17 cellular contexts compared by ENCODE assay signal in the genomic region with DNA sequence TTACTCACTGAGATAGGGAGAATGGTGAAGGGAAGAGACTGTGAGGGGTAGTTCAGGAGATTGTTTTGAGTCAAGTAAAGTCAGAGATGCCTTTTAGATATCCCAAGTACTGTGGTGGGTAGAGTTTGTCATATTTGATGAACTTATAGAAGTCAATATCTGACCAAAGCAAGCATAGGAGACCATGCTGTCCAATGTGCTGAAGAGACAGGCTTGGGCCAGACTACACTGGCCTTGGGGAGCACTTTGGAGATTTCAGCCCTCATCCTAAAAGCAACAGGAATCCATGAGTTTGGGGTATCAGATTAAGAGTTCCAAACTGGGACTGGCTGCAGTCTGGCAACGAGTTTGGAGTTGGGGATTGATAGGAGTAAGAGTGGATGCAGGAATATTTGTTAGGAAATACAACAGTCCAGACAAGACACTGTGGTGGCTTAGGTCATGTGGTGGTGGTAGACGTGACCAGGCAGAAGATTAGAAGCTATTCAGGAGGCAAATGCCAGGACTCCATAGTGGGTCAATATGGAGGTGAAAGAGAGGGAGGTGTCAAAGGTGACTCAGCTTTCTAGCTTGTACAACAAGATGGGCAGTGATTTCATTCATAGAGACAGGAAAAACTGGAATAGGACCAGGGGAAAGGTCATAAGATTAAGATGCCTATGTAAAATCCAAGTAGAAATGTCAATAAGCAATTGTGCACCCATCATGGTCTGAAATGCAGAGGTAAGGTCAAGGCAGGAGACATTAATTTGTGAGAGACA.
A peak's percentile ranks its signal among the peaks of the same experiment; 100 is the strongest.
DNase-seq lines count a peak whose midpoint lies in the region; ATAC-seq, FAIRE-seq and TF ChIP-seq lines count a peak whose summit lies in the region.
"Had no signal": no experiment of that assay in that cellular context is flagged by ENCODE, and none has a peak within 500 bp of the region (broad histone marks: within the 10 kb centered on the region; RNA-seq: fewer than 3 reads in every experiment).

No MANE protein-coding gene starts in this region.

- no peak overlapping the region for H3K4me3 Mint-ChIP-seq in effector memory CD8-positive, alpha-beta T cell
- H3K4me3 Mint-ChIP-seq: B cell; CD8-positive, alpha-beta T cell had no signal

- DNase-seq in DMS53 (lab: John Stamatoyannopoulos, UW) (peak; percentile 59), DMS53 treated with DMSO at 0.1 percent for 48 hours (lab: John Stamatoyannopoulos, UW; ENCODE audit: unreplicated experiment) (no peak), GM12878 (ENCODE audit: low read depth, low spot score) (no peak), GM03348 (ENCODE audit: low spot score) (no peak), coronary artery (ENCODE audit: low spot score) (no peak)
- no peak for DNase-seq in effector memory CD8-positive, alpha-beta T cell
- DNase-seq: Calu3; CD8-positive, alpha-beta T cell; HCEC 1CT had no signal

- TF ChIP-seq CTCF in GM12878 (IDR thresholded peaks at IDR 0.05 in 2 of 3, conservative IDR thresholded peaks at IDR 0.05 in 1 of 3; ENCODE audit: control insufficient read depth in 2 of 3, extremely low read depth in 1 of 3, insufficient read depth in 1 of 3, low read depth in 3 of 3, low read length in 3 of 3) (no peak), coronary artery (IDR thresholded peaks at IDR 0.05) (no peak)

- CTCF ChIA-PET in GM12878 (lab: Yijun Ruan, JAX), result no interaction called here

- WGBS in GM12878 (ENCODE audit: insufficient coverage, insufficient replicate concordance, low lambda C conversion rate, missing lambda C conversion rate), result 3% methylated on average over 2 of the region's 2 CpGs

- no TSS peak for BruUV-seq in GM12878 (replicated peaks; lab: Mats Ljungman, UMichigan)

- no peak for TF ChIP-seq POLR2A in GM12878 (IDR thresholded peaks at IDR 0.05; ENCODE audit: low read depth, low read length)

- TF ChIP-seq RAD21 in Ishikawa (IDR thresholded peaks at IDR 0.05; ENCODE audit: low read depth) (no peak), GM12878 (IDR thresholded peaks at IDR 0.05; ENCODE audit: insufficient read depth, low read depth, low read length) (no peak)

- no peak overlapping the region for H3K27ac Mint-ChIP-seq in effector memory CD8-positive, alpha-beta T cell
- H3K27ac Mint-ChIP-seq: B cell; CD8-positive, alpha-beta T cell had no signal

- no peaks in the 10 kb centered on the region for H4K20me1 ChIP-seq in GM12878 (ENCODE audit: control insufficient read depth, insufficient read depth)
- H4K20me1 ChIP-seq: BLaER1 treated with 17β-estradiol and CSF1 and Interleukin-3, amounts not matched to agents 10 nM and 100 nM had no signal

- ATAC-seq in GM12878, result no peak
- peak; percentile 88 for ATAC-seq in esophagus mucosa
- no peak for ATAC-seq in effector memory CD8-positive, alpha-beta T cell (replicated peaks)
- ATAC-seq: CD8-positive, alpha-beta T cell; HepG2 had no signal

- in situ Hi-C loops in GM12878 (cut with MboI), result no loop called here

- H3K9me3 Mint-ChIP-seq in effector memory CD8-positive, alpha-beta T cell, result no peaks in the 10 kb centered on the region
- H3K9me3 Mint-ChIP-seq: CD8-positive, alpha-beta T cell had no signal

- RAD21 ChIA-PET in GM12878 (lab: Charles Lee; ENCODE audit: unreplicated experiment), result no interaction called here

- no peaks in the 10 kb centered on the region for H3K27me3 ChIP-seq in GM12878 (replicated peaks in 1 of 2; ENCODE audit: control insufficient read depth in 2 of 2, insufficient read depth in 2 of 2, low read length in 1 of 2)

- no peak overlapping the region for H2AFZ ChIP-seq in GM12878 (ENCODE audit: control insufficient read depth, low read depth, low read length)

- TF ChIP-seq EP300 in Ishikawa (IDR thresholded peaks at IDR 0.05; ENCODE audit: borderline replicate concordance) (no peak), GM12878 (IDR thresholded peaks at IDR 0.05; ENCODE audit: borderline replicate concordance in 1 of 2, control insufficient read depth in 1 of 2, low read depth in 2 of 2, low read length in 2 of 2) (no peak)

- no peak for FAIRE-seq in GM12878 (lab: Jason Lieb, UNC)
- FAIRE-seq: G401.6, HepG2 had no signal

- H3K4me1 Mint-ChIP-seq in effector memory CD8-positive, alpha-beta T cell (ENCODE audit: low read depth in 2 of 2), result no peaks in the 10 kb centered on the region
- H3K4me1 Mint-ChIP-seq: B cell had no signal

- H3K27me3 Mint-ChIP-seq in effector memory CD8-positive, alpha-beta T cell, result no peaks in the 10 kb centered on the region
- H3K27me3 Mint-ChIP-seq: B cell had no signal

- no peaks in the 10 kb centered on the region for H3K9me3 ChIP-seq in GM12878 (replicated peaks; ENCODE audit: control insufficient read depth, insufficient read depth, low read length)

- H3K4me3 ChIP-seq in GM12878, result no peak overlapping the region
- H3K4me3 ChIP-seq in coronary artery, result no peak overlapping the region
- H3K4me3 ChIP-seq: BLaER1 treated with 17β-estradiol and CSF1 and Interleukin-3, amounts not matched to agents 10 nM and 100 nM had no signal

- intact Hi-C loops in GM12878 (cut with micrococcal nuclease; ENCODE audit: unreplicated experiment), result no loop called here

- no peaks in the 10 kb centered on the region for H3K36me3 Mint-ChIP-seq in effector memory CD8-positive, alpha-beta T cell (ENCODE audit: insufficient read depth)
- H3K36me3 Mint-ChIP-seq: CD8-positive, alpha-beta T cell had no signal

- no peak overlapping the region for H3K4me2 ChIP-seq in GM12878 (ENCODE audit: control insufficient read depth, insufficient read depth)
- H3K4me2 ChIP-seq: BLaER1 treated with 17β-estradiol and CSF1 and Interleukin-3, amounts not matched to agents 10 nM and 100 nM; KMS-11 had no signal

- SMC1A ChIA-PET in GM12878 (lab: Charles Lee; ENCODE audit: uncharacterized antibody, unreplicated experiment), result interaction anchor here (0.7 to 1.1 kb wide), 2 partner anchors 11 to 1700 kb away, joined by 3 read pairs; no protein-coding TSS in a partner anchor

- H3K9ac ChIP-seq in GM12878 (ENCODE audit: control insufficient read depth, insufficient read depth, low read length), result no peak overlapping the region
- H3K9ac ChIP-seq: BLaER1 treated with 17β-estradiol and CSF1 and Interleukin-3, amounts not matched to agents 10 nM and 100 nM; KMS-11 had no signal

- POLR2A ChIA-PET in GM12878 (lab: Charles Lee), result no interaction called here

- H3K27ac ChIP-seq in GM12878 (ENCODE audit: control insufficient read depth, insufficient read depth), result no peak overlapping the region
- no peak overlapping the region for H3K27ac ChIP-seq in coronary artery
- H3K27ac ChIP-seq: 22Rv1; BLaER1 treated with 17β-estradiol and CSF1 and Interleukin-3, amounts not matched to agents 10 nM and 100 nM; KMS-11 had no signal

- no peaks in the 10 kb centered on the region for H3K4me1 ChIP-seq in GM12878 (ENCODE audit: control insufficient read depth, insufficient read depth, low read length)
- H3K4me1 ChIP-seq: BLaER1 treated with 17β-estradiol and CSF1 and Interleukin-3, amounts not matched to agents 10 nM and 100 nM had no signal

- H3K36me3 ChIP-seq in GM12878 (ENCODE audit: control insufficient read depth in 2 of 2, insufficient read depth in 2 of 2, low read length in 1 of 2), result no peaks in the 10 kb centered on the region

- H3K79me2 ChIP-seq in GM12878 (ENCODE audit: control insufficient read depth, insufficient read depth, low read length), result no peaks in the 10 kb centered on the region

TF ChIP-seq in Ishikawa, 13 proteins besides CTCF, POLR2A, EP300 and RAD21 (continues in another document):
- TF ChIP-seq YY1 (IDR thresholded peaks at IDR 0.05; ENCODE audit: low read depth), result no peak

TF ChIP-seq in GM12878, 131 proteins besides CTCF, POLR2A, EP300 and RAD21 (continues in another document):
- TF ChIP-seq RBBP5 (conservative IDR thresholded peaks at IDR 0.05), result no peak
- TF ChIP-seq, protein P1, sequence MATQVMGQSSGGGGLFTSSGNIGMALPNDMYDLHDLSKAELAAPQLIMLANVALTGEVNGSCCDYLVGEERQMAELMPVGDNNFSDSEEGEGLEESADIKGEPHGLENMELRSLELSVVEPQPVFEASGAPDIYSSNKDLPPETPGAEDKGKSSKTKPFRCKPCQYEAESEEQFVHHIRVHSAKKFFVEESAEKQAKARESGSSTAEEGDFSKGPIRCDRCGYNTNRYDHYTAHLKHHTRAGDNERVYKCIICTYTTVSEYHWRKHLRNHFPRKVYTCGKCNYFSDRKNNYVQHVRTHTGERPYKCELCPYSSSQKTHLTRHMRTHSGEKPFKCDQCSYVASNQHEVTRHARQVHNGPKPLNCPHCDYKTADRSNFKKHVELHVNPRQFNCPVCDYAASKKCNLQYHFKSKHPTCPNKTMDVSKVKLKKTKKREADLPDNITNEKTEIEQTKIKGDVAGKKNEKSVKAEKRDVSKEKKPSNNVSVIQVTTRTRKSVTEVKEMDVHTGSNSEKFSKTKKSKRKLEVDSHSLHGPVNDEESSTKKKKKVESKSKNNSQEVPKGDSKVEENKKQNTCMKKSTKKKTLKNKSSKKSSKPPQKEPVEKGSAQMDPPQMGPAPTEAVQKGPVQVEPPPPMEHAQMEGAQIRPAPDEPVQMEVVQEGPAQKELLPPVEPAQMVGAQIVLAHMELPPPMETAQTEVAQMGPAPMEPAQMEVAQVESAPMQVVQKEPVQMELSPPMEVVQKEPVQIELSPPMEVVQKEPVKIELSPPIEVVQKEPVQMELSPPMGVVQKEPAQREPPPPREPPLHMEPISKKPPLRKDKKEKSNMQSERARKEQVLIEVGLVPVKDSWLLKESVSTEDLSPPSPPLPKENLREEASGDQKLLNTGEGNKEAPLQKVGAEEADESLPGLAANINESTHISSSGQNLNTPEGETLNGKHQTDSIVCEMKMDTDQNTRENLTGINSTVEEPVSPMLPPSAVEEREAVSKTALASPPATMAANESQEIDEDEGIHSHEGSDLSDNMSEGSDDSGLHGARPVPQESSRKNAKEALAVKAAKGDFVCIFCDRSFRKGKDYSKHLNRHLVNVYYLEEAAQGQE (IDR thresholded peaks at IDR 0.05; ENCODE audit: low read depth, low read length), result peak; percentile 29; the same call in 1 of the 2 replicates
